In the genomic region with DNA sequence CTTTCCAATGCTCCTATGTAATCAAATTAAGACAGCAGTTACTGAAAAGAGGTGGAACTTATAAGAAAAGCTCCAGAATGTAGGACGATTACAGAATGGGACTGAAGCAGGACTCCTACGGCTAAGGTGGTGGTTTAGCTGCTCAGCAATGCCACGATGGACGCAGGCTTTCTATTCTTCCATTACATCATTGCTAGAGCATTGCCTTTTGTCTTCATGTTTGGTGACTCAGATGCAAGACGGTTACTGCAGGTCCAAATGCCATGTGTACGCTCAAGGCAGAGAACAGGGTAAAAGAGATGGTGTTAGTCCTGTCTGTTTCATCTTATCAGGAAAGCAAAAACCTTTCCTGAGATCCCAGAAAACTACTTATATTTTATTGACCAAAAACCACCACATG, we compare ENCODE assay signal across 16 cellular contexts.
"Had no signal": no experiment of that assay in that cellular context is flagged by ENCODE, and none has a peak within 500 bp of the region (broad histone marks: within the 10 kb centered on the region; RNA-seq: fewer than 3 reads in every experiment).

No MANE protein-coding gene starts in this region.

- H3K4me1 ChIP-seq: breast epithelium, prostate gland had no signal

- H3K27ac Mint-ChIP-seq: activated B cell treated with CpG ODN at 0.5 μM for 24 hours; activated CD8-positive, alpha-beta T cell treated with anti-CD3 and anti-CD28 coated beads, Interleukin-2, amount 10 ng/mL, durations not matched to agents 7 days and 5 days; activated naive CD8-positive, alpha-beta T cell; activated T-cell treated with anti-CD3 and anti-CD28 coated beads, Interleukin-2, amount 50 U/mL, for 72 hours; natural killer cell; stimulated activated naive CD8-positive, alpha-beta T cell treated with anti-CD3 and anti-CD28 coated beads, Interleukin-15, Interleukin-2, amounts not matched to agents 100 ng/mL and 50 ng/mL, for 24 hours; T-helper 17 cell had no signal

- H3K4me3 Mint-ChIP-seq: activated B cell treated with CpG ODN at 0.5 μM for 24 hours; activated CD8-positive, alpha-beta T cell treated with anti-CD3 and anti-CD28 coated beads, Interleukin-2, amount 10 ng/mL, durations not matched to agents 7 days and 5 days; activated naive CD8-positive, alpha-beta T cell; activated T-cell treated with anti-CD3 and anti-CD28 coated beads, Interleukin-2, amount 50 U/mL, for 72 hours; natural killer cell; stimulated activated naive CD8-positive, alpha-beta T cell treated with anti-CD3 and anti-CD28 coated beads, Interleukin-15, Interleukin-2, amounts not matched to agents 100 ng/mL and 50 ng/mL, for 24 hours; T-helper 17 cell had no signal

- H3K27me3 ChIP-seq: breast epithelium, hepatocyte, suprapubic skin had no signal

- H3K27ac ChIP-seq: breast epithelium, hepatocyte, prostate gland, suprapubic skin had no signal

- H3K4me1 Mint-ChIP-seq: activated B cell treated with CpG ODN at 0.5 μM for 24 hours, natural killer cell, T-helper 17 cell had no signal

- DNase-seq: activated B cell treated with CpG ODN at 0.5 μM for 24 hours; activated CD4-positive, alpha-beta T cell treated with anti-CD3 and anti-CD28 coated beads for 48 hours; activated CD8-positive, alpha-beta memory T cell treated with anti-CD3 and anti-CD28 coated beads, Interleukin-2, amount 50 U/mL, for 4 hours; activated CD8-positive, alpha-beta T cell treated with anti-CD3 and anti-CD28 coated beads, Interleukin-2, amount 10 ng/mL, durations not matched to agents 7 days and 5 days; activated gamma-delta T cell treated with Interleukin-2 at 50 U/mL for 16 hours; activated T-cell treated with anti-CD3 and anti-CD28 coated beads, Interleukin-2, amount 50 U/mL, for 72 hours; mammary epithelial cell; mucosa of descending colon; natural killer cell; T-helper 17 cell had no signal

- H3K9me3 ChIP-seq: breast epithelium, mucosa of descending colon, prostate gland, suprapubic skin had no signal

- H3K36me3 Mint-ChIP-seq: activated naive CD8-positive, alpha-beta T cell; natural killer cell had no signal

- H3K9me3 Mint-ChIP-seq: natural killer cell; stimulated activated naive CD8-positive, alpha-beta T cell treated with anti-CD3 and anti-CD28 coated beads, Interleukin-15, Interleukin-2, amounts not matched to agents 100 ng/mL and 50 ng/mL, for 24 hours had no signal

- H3K36me3 ChIP-seq: breast epithelium, prostate gland, suprapubic skin had no signal

- ATAC-seq: activated CD8-positive, alpha-beta T cell treated with anti-CD3 and anti-CD28 coated beads, Interleukin-2, amount 10 ng/mL, durations not matched to agents 7 days and 5 days; activated T-cell treated with anti-CD3 and anti-CD28 coated beads, Interleukin-2, amount 50 U/mL, for 72 hours; mucosa of descending colon; natural killer cell; T-helper 17 cell had no signal

- H3K4me3 ChIP-seq: breast epithelium, hepatocyte, mucosa of descending colon, prostate gland, suprapubic skin had no signal
